In genomic region chr20:50098259-50098658, GRCh38 we compare ENCODE assay signal across 2 cellular contexts.
TF ChIP-seq lines count a peak whose summit lies in the region.

No MANE protein-coding gene starts in this region.

TF ChIP-seq in IMR-90, 13 proteins besides CTCF, POLR2A, EP300 and RAD21:
- TF ChIP-seq CEBPB (IDR thresholded peaks at IDR 0.05; ENCODE audit: low read depth, low read length), result no peak

TF ChIP-seq in H1, 55 proteins besides CTCF, POLR2A, EP300 and RAD21:
- TF ChIP-seq KDM5A (IDR thresholded peaks at IDR 0.05; ENCODE audit: low read length), result no peak
- no peak for TF ChIP-seq ASH2L (IDR thresholded peaks at IDR 0.05; ENCODE audit: low read length)
- TF ChIP-seq POLR2AphosphoS5 (IDR thresholded peaks at IDR 0.05; ENCODE audit: low read depth, low read length), result no peak
- no peak for TF ChIP-seq CBX5 (IDR thresholded peaks at IDR 0.05; ENCODE audit: low read depth, low read length)
- TF ChIP-seq TEAD4 (IDR thresholded peaks at IDR 0.05; ENCODE audit: low read depth, low read length), result no peak
- TF ChIP-seq SRF (IDR thresholded peaks at IDR 0.05; ENCODE audit: low read depth, low read length), result no peak
- no peak for TF ChIP-seq RXRA (IDR thresholded peaks at IDR 0.05; ENCODE audit: insufficient read depth, low read depth, low read length)
- TF ChIP-seq JUN (IDR thresholded peaks at IDR 0.05; ENCODE audit: low read depth, low read length), result no peak
- no peak for TF ChIP-seq RBBP5 (IDR thresholded peaks at IDR 0.05; ENCODE audit: borderline replicate concordance, low read depth, low read length)
- no peak for TF ChIP-seq NRF1 (IDR thresholded peaks at IDR 0.05; ENCODE audit: low read depth, low read length)
- TF ChIP-seq CHD2 (IDR thresholded peaks at IDR 0.05; ENCODE audit: low read length), result no peak
- TF ChIP-seq TAF1 (IDR thresholded peaks at IDR 0.05; ENCODE audit: low read depth, low read length), result no peak
- no peak for TF ChIP-seq TAF7 (optimal IDR thresholded peaks at IDR 0.05; ENCODE audit: borderline replicate concordance, low read depth, low read length)
- TF ChIP-seq GABPA (IDR thresholded peaks at IDR 0.05; ENCODE audit: borderline replicate concordance, insufficient read depth, low read length), result no peak
